In the genomic region with DNA sequence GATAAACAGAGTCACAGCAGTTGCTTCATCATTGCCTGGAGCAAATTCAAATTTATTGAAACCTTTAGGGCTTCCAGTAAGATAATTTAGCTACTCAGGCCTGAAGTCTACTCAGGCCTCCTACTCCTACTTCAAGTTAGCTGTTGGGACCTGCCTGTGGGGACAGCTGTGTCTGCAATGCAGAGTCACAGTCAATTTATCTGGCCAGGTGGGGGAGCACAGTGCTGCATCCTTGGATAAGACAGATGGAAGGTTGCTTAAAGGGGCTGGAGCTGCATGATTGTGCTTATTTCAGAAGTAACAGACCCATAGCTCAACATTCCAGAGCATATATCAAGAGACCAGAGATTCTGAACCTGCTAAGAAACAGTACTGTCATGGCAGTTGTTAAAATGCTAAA, we compare ENCODE assay signal across 19 cellular contexts.
"Had no signal": no experiment of that assay in that cellular context is flagged by ENCODE, and none has a peak within 500 bp of the region (broad histone marks: within the 10 kb centered on the region; RNA-seq: fewer than 3 reads in every experiment).

No MANE protein-coding gene starts in this region.

- H3K36me3 ChIP-seq: lower lobe of right lung, prostate gland, spleen, tibial artery had no signal

- ATAC-seq: activated CD4-positive, CD25-positive, alpha-beta regulatory T cell treated with anti-CD3 and anti-CD28 coated beads, Interleukin-2, amount 50 U/mL, for 24 hours; activated CD8-positive, alpha-beta memory T cell treated with anti-CD3 and anti-CD28 coated beads, Interleukin-2, amount 10 ng/mL, durations not matched to agents 7 days and 5 days; foreskin keratinocyte; lower lobe of right lung; naive thymus-derived CD4-positive, alpha-beta T cell; sciatic nerve; stimulated activated memory B cell treated with anti-CD40 and anti-IgM and Interleukin-4, amounts not matched to agents 10 μg/mL and 1 μg/mL and 100 μg/mL, for 72 hours had no signal

- H3K4me3 ChIP-seq: lower lobe of right lung, prostate gland, spleen, tibial artery had no signal

- H3K27ac Mint-ChIP-seq: activated CD8-positive, alpha-beta memory T cell treated with anti-CD3 and anti-CD28 coated beads, Interleukin-2, amount 10 ng/mL, durations not matched to agents 7 days and 5 days; activated naive CD8-positive, alpha-beta T cell treated with anti-CD3 and anti-CD28 coated beads for 36 hours; activated T-cell treated with anti-CD3 and anti-CD28 coated beads, Interleukin-2, amount 50 U/mL, for 24 hours; naive thymus-derived CD4-positive, alpha-beta T cell; stimulated activated memory B cell treated with anti-CD40 and anti-IgM and Interleukin-4, amounts not matched to agents 10 μg/mL and 1 μg/mL and 100 μg/mL, for 72 hours had no signal

- H3K36me3 Mint-ChIP-seq: activated CD8-positive, alpha-beta memory T cell treated with anti-CD3 and anti-CD28 coated beads, Interleukin-2, amount 10 ng/mL, durations not matched to agents 7 days and 5 days; activated naive CD8-positive, alpha-beta T cell treated with anti-CD3 and anti-CD28 coated beads for 36 hours; naive thymus-derived CD4-positive, alpha-beta T cell; stimulated activated memory B cell treated with anti-CD40 and anti-IgM and Interleukin-4, amounts not matched to agents 10 μg/mL and 1 μg/mL and 100 μg/mL, for 72 hours had no signal

- H3K9me3 ChIP-seq: lower lobe of right lung, prostate gland, tibial artery had no signal

- DNase-seq: activated CD4-positive, alpha-beta T cell treated with anti-CD3 and anti-CD28 coated beads, Interleukin-2, amount 50 U/mL, for 48 hours; activated CD8-positive, alpha-beta memory T cell treated with anti-CD3 and anti-CD28 coated beads, Interleukin-2, amount 10 ng/mL, durations not matched to agents 7 days and 5 days; activated effector memory CD4-positive, alpha-beta T cell treated with Interleukin-2 at 50 U/mL for 16 hours; activated naive CD8-positive, alpha-beta T cell treated with anti-CD3 and anti-CD28 coated beads for 36 hours; activated T-cell treated with anti-CD3 and anti-CD28 coated beads, Interleukin-2, amount 50 U/mL, for 24 hours; cerebellar nuclear complex; foreskin keratinocyte; kidney; lower lobe of right lung; midbrain; naive thymus-derived CD4-positive, alpha-beta T cell; nucleus accumbens; spleen; stimulated activated CD4-positive, alpha-beta T cell treated with anti-CD3 and anti-CD28 coated beads, Interleukin-1b, Interleukin-23, amount 100 ng/mL, for 48 hours; tibial artery had no signal

- H3K4me1 ChIP-seq: foreskin keratinocyte, lower lobe of right lung, prostate gland, spleen, tibial artery had no signal

- H3K27ac ChIP-seq: foreskin keratinocyte, lower lobe of right lung, prostate gland, spleen, tibial artery had no signal

- H3K27me3 Mint-ChIP-seq: activated CD8-positive, alpha-beta memory T cell treated with anti-CD3 and anti-CD28 coated beads, Interleukin-2, amount 10 ng/mL, durations not matched to agents 7 days and 5 days; activated naive CD8-positive, alpha-beta T cell treated with anti-CD3 and anti-CD28 coated beads for 36 hours; activated T-cell treated with anti-CD3 and anti-CD28 coated beads, Interleukin-2, amount 50 U/mL, for 24 hours; naive thymus-derived CD4-positive, alpha-beta T cell; stimulated activated memory B cell treated with anti-CD40 and anti-IgM and Interleukin-4, amounts not matched to agents 10 μg/mL and 1 μg/mL and 100 μg/mL, for 72 hours had no signal

- H3K27me3 ChIP-seq: foreskin keratinocyte, spleen, tibial artery had no signal

- H3K4me1 Mint-ChIP-seq: activated CD8-positive, alpha-beta memory T cell treated with anti-CD3 and anti-CD28 coated beads, Interleukin-2, amount 10 ng/mL, durations not matched to agents 7 days and 5 days; activated naive CD8-positive, alpha-beta T cell treated with anti-CD3 and anti-CD28 coated beads for 36 hours; naive thymus-derived CD4-positive, alpha-beta T cell; stimulated activated memory B cell treated with anti-CD40 and anti-IgM and Interleukin-4, amounts not matched to agents 10 μg/mL and 1 μg/mL and 100 μg/mL, for 72 hours had no signal

- H3K4me3 Mint-ChIP-seq: activated CD8-positive, alpha-beta memory T cell treated with anti-CD3 and anti-CD28 coated beads, Interleukin-2, amount 10 ng/mL, durations not matched to agents 7 days and 5 days; activated naive CD8-positive, alpha-beta T cell treated with anti-CD3 and anti-CD28 coated beads for 36 hours; activated T-cell treated with anti-CD3 and anti-CD28 coated beads, Interleukin-2, amount 50 U/mL, for 24 hours; naive thymus-derived CD4-positive, alpha-beta T cell; stimulated activated memory B cell treated with anti-CD40 and anti-IgM and Interleukin-4, amounts not matched to agents 10 μg/mL and 1 μg/mL and 100 μg/mL, for 72 hours had no signal
